In genomic region chr1:229011022-229011421, GRCh38 we compare ENCODE assay signal across 20 cellular contexts.
"Had no signal": no experiment of that assay in that cellular context is flagged by ENCODE, and none has a peak within 500 bp of the region (broad histone marks: within the 10 kb centered on the region; RNA-seq: fewer than 3 reads in every experiment).

No MANE protein-coding gene starts in this region.

- H3K27ac ChIP-seq: epithelial cell of prostate, esophagus muscularis mucosa, gastroesophageal sphincter, parathyroid adenoma, prostate gland, stomach, thoracic aorta, transverse colon had no signal

- H3K4me1 ChIP-seq: esophagus muscularis mucosa, gastroesophageal sphincter, prostate gland, stomach, transverse colon had no signal

- H3K9ac ChIP-seq: parathyroid adenoma had no signal

- H3K36me3 ChIP-seq: esophagus muscularis mucosa, gastroesophageal sphincter, prostate gland, stomach, thoracic aorta, transverse colon had no signal

- H3K27me3 ChIP-seq: esophagus muscularis mucosa, gastroesophageal sphincter, stomach, transverse colon had no signal

- ATAC-seq: effector memory CD8-positive, alpha-beta T cell; gastroesophageal sphincter; left colon; left ventricle myocardium superior; naive thymus-derived CD4-positive, alpha-beta T cell had no signal

- H3K9me3 ChIP-seq: esophagus muscularis mucosa, gastroesophageal sphincter, prostate gland, stomach, thoracic aorta, transverse colon had no signal

- DNase-seq: effector memory CD8-positive, alpha-beta T cell; immature natural killer cell; left colon; left ventricle myocardium superior; naive thymus-derived CD4-positive, alpha-beta T cell; nephron progenitor cell; small intestine; stimulated activated CD4-positive, alpha-beta T cell treated with anti-CD3 and anti-CD28 coated beads, Interleukin-12 subunit alpha, Interleukin-12 subunit beta, amount 100 ng/mL, for 4 hours; stimulated activated naive CD4-positive, alpha-beta T cell; stomach; substantia nigra; transverse colon had no signal

- FAIRE-seq: colon, keratinocyte had no signal

- H3K4me3 ChIP-seq: esophagus muscularis mucosa, gastroesophageal sphincter, prostate gland, stomach, thoracic aorta, transverse colon had no signal
